ENCODE assay signal across 8 cellular contexts in the genomic region with DNA sequence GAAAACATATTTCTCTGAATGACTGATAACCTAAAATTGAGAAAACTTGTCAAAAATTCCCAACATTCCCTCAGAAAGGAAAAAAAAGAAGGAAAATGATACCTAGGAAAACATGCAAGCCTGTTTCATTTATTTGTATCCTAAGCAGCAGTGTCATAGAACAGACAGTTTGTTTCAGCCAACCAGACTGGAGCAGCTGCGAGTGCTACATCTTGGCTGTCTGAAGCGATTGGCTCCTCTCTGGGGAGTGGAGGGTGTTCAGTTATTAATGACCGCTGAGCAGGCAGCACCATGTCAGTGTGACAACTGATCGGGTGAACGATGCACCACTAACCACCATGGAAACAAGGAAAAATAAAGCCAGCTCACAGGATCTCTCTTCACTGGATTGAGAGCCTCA. TPM values are rescaled to one million over a fixed set of nuclear protein-coding genes. Genes with fewer than 3 reads are reported as not detected.
DNase-seq lines count a peak whose midpoint lies in the region; ATAC-seq and TF ChIP-seq lines count a peak whose summit lies in the region.

A gene (plus strand): TSS at position 294 of the 400 bp plus-strand sequence. CDS start 31,646 bp downstream, outside the sequence.

- WGBS in heart right ventricle, 2 donors = 6 to 16% methylated on average over 5 of the region's 5 CpGs
- WGBS in sigmoid colon, 2 donors = 63 to 78% methylated on average over 5 of the region's 5 CpGs

- peak within 1 kb of the TSS; percentile 8 to 17 for H3K4me3 ChIP-seq in CD4-positive, alpha-beta memory T cell (ENCODE audit: low read length in 2 of 2)
- peak within 1 kb of the TSS; percentile 11 to 59 (median 50) for H3K4me3 ChIP-seq in heart right ventricle
- H3K4me3 ChIP-seq in sigmoid colon = peak within 1 kb of the TSS; percentile 7 to 46 (median 35)

- no peaks in the 10 kb centered on the region for H3K9me3 ChIP-seq in CD4-positive, alpha-beta memory T cell (ENCODE audit: control insufficient read depth in 1 of 2, low read length in 2 of 2)
- H3K9me3 ChIP-seq in heart right ventricle (no peaks in the 10 kb centered on the region), sigmoid colon (no peaks in the 10 kb centered on the region)

- no peak for TF ChIP-seq EP300 in sigmoid colon (IDR thresholded peaks at IDR 0.05)

- H3K9me3 Mint-ChIP-seq in CD4-positive, alpha-beta memory T cell = no peaks in the 10 kb centered on the region
- H3K9me3 Mint-ChIP-seq in activated naive CD8-positive, alpha-beta T cell (ENCODE audit: low read depth) = no peaks in the 10 kb centered on the region

- H3K4me1 Mint-ChIP-seq in CD4-positive, alpha-beta memory T cell = peaks cover 4 to 11% (median 6%) of the 10 kb centered on the region in 4 donors
- H3K4me1 Mint-ChIP-seq in activated naive CD8-positive, alpha-beta T cell (ENCODE audit: low read depth) = peaks cover 57% of the 10 kb centered on the region

- TF ChIP-seq CTCF in heart right ventricle (IDR thresholded peaks at IDR 0.05) = no peak
- TF ChIP-seq CTCF in sigmoid colon (IDR thresholded peaks at IDR 0.05) = no peak

- no peak for TF ChIP-seq POLR2A in sigmoid colon (IDR thresholded peaks at IDR 0.05)

- peak in 1 of 5 donors; percentile 18 for DNase-seq in CD4-positive, alpha-beta memory T cell
- DNase-seq in NCI-H345 (lab: John Stamatoyannopoulos, UW) = peak; percentile 58
- peak; percentile 25 to 44 for DNase-seq in heart right ventricle
- no peak for DNase-seq in sigmoid colon

- H3K4me3 Mint-ChIP-seq in CD4-positive, alpha-beta memory T cell = peak within 1 kb of the TSS; percentile 70 to 88 (median 85)
- peak within 1 kb of the TSS; percentile 95 for H3K4me3 Mint-ChIP-seq in activated naive CD8-positive, alpha-beta T cell

- H3K27ac ChIP-seq in CD4-positive, alpha-beta memory T cell (ENCODE audit: low read depth, low read length) = no peak within 1 kb of the TSS
- H3K27ac ChIP-seq in heart right ventricle = peak within 1 kb of the TSS in 2 of 10 donors; percentile 6 to 13
- H3K27ac ChIP-seq in sigmoid colon = no peak within 1 kb of the TSS

- peak within 1 kb of the TSS; percentile 17 to 87 (median 60) for H3K27ac Mint-ChIP-seq in CD4-positive, alpha-beta memory T cell
- peak within 1 kb of the TSS; percentile 94 for H3K27ac Mint-ChIP-seq in activated naive CD8-positive, alpha-beta T cell

- H3K27me3 ChIP-seq in CD4-positive, alpha-beta memory T cell (ENCODE audit: insufficient read depth, low read length) = no peaks in the 10 kb centered on the region
- H3K27me3 ChIP-seq in heart right ventricle = no peaks in the 10 kb centered on the region
- no peaks in the 10 kb centered on the region for H3K27me3 ChIP-seq in sigmoid colon

- intact Hi-C loops in CD4-positive, alpha-beta memory T cell (cut with micrococcal nuclease) = loop anchor here (5.0 kb wide), 1 partner anchor 471 kb away; a partner anchor contains a TSS
- intact Hi-C loops in heart right ventricle (cut with DNase I) = loop anchor here (2.0 to 10.0 kb wide), 14 partner anchors 56 to 1246 kb away; a partner anchor contains a TSS
- intact Hi-C loops in sigmoid colon (cut with DNase I) = loop anchor here (5.0 to 10.0 kb wide), 2 partner anchors 396 to 644 kb away; no protein-coding TSS in a partner anchor

- CTCF ChIA-PET in CD4-positive, alpha-beta memory T cell (lab: Charles Lee; ENCODE audit: partially characterized antibody) = interaction anchor here (0.7 to 1.2 kb wide), 5 partner anchors 14 to 355 kb away, joined by 3 to 5 read pairs (median 4); no protein-coding TSS in a partner anchor

- H3K4me1 ChIP-seq in CD4-positive, alpha-beta memory T cell (ENCODE audit: insufficient read depth, low read length) = peaks cover 7% of the 10 kb centered on the region
- H3K4me1 ChIP-seq in heart right ventricle = peaks cover 0 to 31% (median 13%) of the 10 kb centered on the region in 9 donors
- peaks cover 0 to 26% (median 23%) of the 10 kb centered on the region in 4 donors for H3K4me1 ChIP-seq in sigmoid colon

- H3K36me3 Mint-ChIP-seq in CD4-positive, alpha-beta memory T cell = no peaks in the 10 kb centered on the region
- peaks cover 13% of the 10 kb centered on the region for H3K36me3 Mint-ChIP-seq in activated naive CD8-positive, alpha-beta T cell

- ATAC-seq in heart right ventricle (peak; percentile 90 to 99 (median 97)), GM19395 (IDR thresholded peaks at IDR 0.05; ENCODE audit: unreplicated experiment) (no peak), HG03039 (IDR thresholded peaks at IDR 0.05; ENCODE audit: unreplicated experiment) (no peak), GM19467 (IDR thresholded peaks at IDR 0.05; ENCODE audit: unreplicated experiment) (no peak)

- H3K27me3 Mint-ChIP-seq in CD4-positive, alpha-beta memory T cell = no peaks in the 10 kb centered on the region
- H3K27me3 Mint-ChIP-seq in activated naive CD8-positive, alpha-beta T cell = no peaks in the 10 kb centered on the region

- H3K36me3 ChIP-seq in CD4-positive, alpha-beta memory T cell (ENCODE audit: insufficient read depth, low read length) = no peaks in the 10 kb centered on the region
- H3K36me3 ChIP-seq in heart right ventricle = no peaks in the 10 kb centered on the region
- H3K36me3 ChIP-seq in sigmoid colon = no peaks in the 10 kb centered on the region

- POLR2A ChIA-PET in CD4-positive, alpha-beta memory T cell (lab: Charles Lee; ENCODE audit: partially characterized antibody) = interaction anchor here (0.6 to 4.6 kb wide), 3 partner anchors 7 to 472 kb away, joined by 3 to 23 read pairs (median 4); a partner anchor contains a TSS

RNA-seq across cellular contexts. Expression of the gene that starts here (rescaled TPM):
- total RNA-seq in CD4-positive, alpha-beta memory T cell = 10 to 100 TPM; 41.5 to 42.7 TPM
- polyA plus RNA-seq in CD4-positive, alpha-beta memory T cell = 10 to 100 TPM; 10.8 to 12.9 TPM
- total RNA-seq in heart right ventricle (10 to 100 TPM in 1 of 10 donors, 1 to 10 TPM in 5, under 1 TPM in 4; 0.30 to 16.4 (median 1.8) TPM), sigmoid colon (1 to 10 TPM in 2 of 4 donors, under 1 TPM in 2; 0.41 to 3.3 (median 0.78) TPM)
- polyA plus RNA-seq in heart right ventricle (1 to 10 TPM; 1.2 to 5.3 TPM), sigmoid colon (under 1 TPM in 1 of 3 donors, not detected in 2; 0.76 TPM)

Comparison
In these comparisons a context has a peak if more than half of its experiments do, and no peak if none do; other contexts are left out.
1. ATAC-seq: peak in heart right ventricle (8 of 8); none in GM19395 (single experiment), HG03039 (single experiment) and GM19467 (single experiment).
2. Peak in every context shown above with its lines, with median percentiles within 50 percentile points of each other: H3K4me3 ChIP-seq.